ENCODE assay signal across 1 cellular context in genomic region chr20:297925-298754, GRCh38.
TF ChIP-seq lines count a peak whose summit lies in the region.

No MANE protein-coding gene starts in this region.

TF ChIP-seq in HepG2, 621 proteins besides CTCF, POLR2A, EP300 and RAD21 (continued from another document and continues in another):
- TF ChIP-seq ZGPAT (CRISPR knock-in tag; IDR thresholded peaks at IDR 0.05) (peak; percentile 65; the same call in 1 of the 2 replicates), TOPORS (CRISPR knock-in tag; IDR thresholded peaks at IDR 0.05) (no peak), NKX3-1 (CRISPR knock-in tag; IDR thresholded peaks at IDR 0.05) (no peak; the same call in 1 of the 2 replicates), ZNF253 (CRISPR knock-in tag; IDR thresholded peaks at IDR 0.05; ENCODE audit: borderline replicate concordance) (no peak), REPIN1 (CRISPR knock-in tag; IDR thresholded peaks at IDR 0.05; ENCODE audit: borderline replicate concordance, low read depth) (peak; percentile 55; the same call in 1 of the 2 replicates), STAT5B (CRISPR knock-in tag; IDR thresholded peaks at IDR 0.05) (peak; percentile 66; the same call in 1 of the 2 replicates), CHCHD3 (CRISPR knock-in tag; IDR thresholded peaks at IDR 0.05) (peak; percentile 87), ZNF431 (CRISPR knock-in tag; IDR thresholded peaks at IDR 0.05; ENCODE audit: borderline replicate concordance, low read depth) (peak; percentile 91; the same call in 1 of the 2 replicates), ZFX (CRISPR knock-in tag; IDR thresholded peaks at IDR 0.05; ENCODE audit: low read depth) (peak; percentile 4; the same call in 1 of the 2 replicates), ZNF704 (CRISPR knock-in tag; IDR thresholded peaks at IDR 0.05; ENCODE audit: borderline replicate concordance) (no peak; the same call in 1 of the 2 replicates), KMT2A (CRISPR knock-in tag; IDR thresholded peaks at IDR 0.05) (peak; percentile 73), POLR2G (IDR thresholded peaks at IDR 0.05; ENCODE audit: low read depth, low read length) (peak; percentile 68), ZNF18 (CRISPR knock-in tag; IDR thresholded peaks at IDR 0.05; ENCODE audit: insufficient replicate concordance) (no peak), SIN3B (IDR thresholded peaks at IDR 0.05; ENCODE audit: low read length) (no peak), DBP (CRISPR knock-in tag; IDR thresholded peaks at IDR 0.05; ENCODE audit: not compliant biosample characterization) (no peak), ZNF766 (CRISPR knock-in tag; IDR thresholded peaks at IDR 0.05; ENCODE audit: borderline replicate concordance) (no peak), BRF2 (CRISPR knock-in tag; IDR thresholded peaks at IDR 0.05) (0 out of 2 replicates have a peak, but pooled peaks have one; percentile 10), ZNF678 (CRISPR knock-in tag; IDR thresholded peaks at IDR 0.05) (0 out of 2 replicates have a peak, but pooled peaks have one; percentile 27), ZNF510 (CRISPR knock-in tag; IDR thresholded peaks at IDR 0.05; ENCODE audit: low read depth) (peak; percentile 83; the same call in 1 of the 2 replicates), UBTF (CRISPR knock-in tag; IDR thresholded peaks at IDR 0.05) (peak; percentile 87), GABPB1 (CRISPR knock-in tag; IDR thresholded peaks at IDR 0.05) (peak; percentile 75), ZNF275 (CRISPR knock-in tag; IDR thresholded peaks at IDR 0.05; ENCODE audit: borderline replicate concordance) (no peak), DZIP1 (CRISPR knock-in tag; IDR thresholded peaks at IDR 0.05) (no peak), BORCS8-MEF2B (CRISPR knock-in tag; IDR thresholded peaks at IDR 0.05) (peak; percentile 73; the same call in 1 of the 2 replicates), KDM2A (CRISPR knock-in tag; IDR thresholded peaks at IDR 0.05; ENCODE audit: borderline replicate concordance, low read depth) (peak; percentile 67), RFXANK (CRISPR knock-in tag; IDR thresholded peaks at IDR 0.05) (peak; percentile 55; the same call in 1 of the 2 replicates), ZHX2 (IDR thresholded peaks at IDR 0.05; ENCODE audit: low read depth) (no peak), ZHX2 (CRISPR knock-in tag; IDR thresholded peaks at IDR 0.05; ENCODE audit: borderline replicate concordance) (no peak), ZBTB25 (CRISPR knock-in tag; IDR thresholded peaks at IDR 0.05) (peak; percentile 20; the same call in 1 of the 2 replicates), TEAD2 (CRISPR knock-in tag; IDR thresholded peaks at IDR 0.05) (no peak), ZNF7 (CRISPR knock-in tag; IDR thresholded peaks at IDR 0.05) (no peak), EED (CRISPR knock-in tag; IDR thresholded peaks at IDR 0.05) (peak; percentile 17; the same call in 1 of the 2 replicates), MBNL3 (CRISPR knock-in tag; conservative IDR thresholded peaks at IDR 0.05) (no peak)
